ENCODE assay signal across 14 cellular contexts in genomic region chr2:55247025-55247424, GRCh38. TPM values are rescaled to one million over a fixed set of nuclear protein-coding genes. Genes with fewer than 3 reads are reported as not detected.
A peak's percentile ranks its signal among the peaks of the same experiment; 100 is the strongest.
DNase-seq lines count a peak whose midpoint lies in the region; ATAC-seq and TF ChIP-seq lines count a peak whose summit lies in the region.
"Had no signal": no experiment of that assay in that cellular context is flagged by ENCODE, and none has a peak within 500 bp of the region (broad histone marks: within the 10 kb centered on the region; RNA-seq: fewer than 3 reads in every experiment).

No MANE protein-coding gene starts in this region.

- no peak overlapping the region for H3K4me2 ChIP-seq in KMS-11
- no peak overlapping the region for H3K4me2 ChIP-seq in mesendoderm (ENCODE audit: low read length)

- no CpG with 5 or more reads among the region's 5 CpGs for WGBS in mesendoderm (ENCODE audit: extremely low coverage, insufficient coverage, low lambda C conversion rate)

- H3K9me3 ChIP-seq in cardiac muscle cell (ENCODE audit: low read depth) (no peaks in the 10 kb centered on the region), left ventricle myocardium inferior (replicated peaks) (no peaks in the 10 kb centered on the region)
- H3K9me3 ChIP-seq: BE2C had no signal

- H2AK5ac ChIP-seq in mesendoderm (ENCODE audit: low read length), result no peak overlapping the region

- H3K4me3 ChIP-seq in cardiac muscle cell (no peak overlapping the region), left ventricle myocardium inferior (no peak overlapping the region), KMS-11 (IDR thresholded peaks at IDR 0.05; ENCODE audit: insufficient read depth, low read depth, low read length) (no peak overlapping the region), mesendoderm (ENCODE audit: low read length) (no peak overlapping the region)
- H3K4me3 ChIP-seq: GM23248 had no signal

- H4K8ac ChIP-seq in mesendoderm (ENCODE audit: low read depth, low read length), result no peak overlapping the region

- H4K5ac ChIP-seq in mesendoderm (ENCODE audit: low read length), result no peak overlapping the region

- H3K27ac ChIP-seq in cardiac muscle cell (peak overlapping the region; percentile 67), left ventricle myocardium inferior (replicated peaks) (no peak overlapping the region), KMS-11 (0 out of 2 replicates have a peak overlapping the region, but pooled peaks have one; percentile 78), mesendoderm (ENCODE audit: low read depth, low read length) (no peak overlapping the region)
- H3K27ac ChIP-seq: C4-2B, GM23248 had no signal

- no peak overlapping the region for H3K4ac ChIP-seq in mesendoderm (ENCODE audit: low read depth, low read length)

- no peak overlapping the region for H3K18ac ChIP-seq in mesendoderm (ENCODE audit: low read length)

- H3K4me1 ChIP-seq in cardiac muscle cell (ENCODE audit: low read depth) (no peaks in the 10 kb centered on the region), left ventricle myocardium inferior (no peaks in the 10 kb centered on the region), KMS-11 (ENCODE audit: low read depth, poor library complexity, severe bottlenecking) (peaks cover 56% of the 10 kb centered on the region), mesendoderm (ENCODE audit: control insufficient read depth, low read depth, low read length) (no peaks in the 10 kb centered on the region)
- H3K4me1 ChIP-seq: BE2C had no signal

- no peak for TF ChIP-seq CTCF in cardiac muscle cell (IDR thresholded peaks at IDR 0.05; ENCODE audit: low read depth, low read length)
- TF ChIP-seq CTCF in left ventricle myocardium inferior (IDR thresholded peaks at IDR 0.05; ENCODE audit: borderline replicate concordance), result no peak
- no peak for TF ChIP-seq CTCF in KMS-11 (conservative IDR thresholded peaks at IDR 0.05; ENCODE audit: low read depth, low read length)

- H3K56ac ChIP-seq in mesendoderm (ENCODE audit: low read length), result no peak overlapping the region

- no peaks in the 10 kb centered on the region for H4K20me1 ChIP-seq in KMS-11 (ENCODE audit: insufficient read depth)

- H2AFZ ChIP-seq in KMS-11 (ENCODE audit: low read depth), result no peak overlapping the region
- H2AFZ ChIP-seq: GM23248 had no signal

- H2BK15ac ChIP-seq in mesendoderm (replicated peaks; ENCODE audit: low read depth), result no peak overlapping the region

- ATAC-seq in HG03439 (IDR thresholded peaks at IDR 0.05; ENCODE audit: unreplicated experiment), result no peak
- ATAC-seq: HCT116 had no signal

- H2BK120ac ChIP-seq in mesendoderm (ENCODE audit: low read depth, low read length), result no peak overlapping the region

- H3K27me3 ChIP-seq in cardiac muscle cell (no peaks in the 10 kb centered on the region), left ventricle myocardium inferior (ENCODE audit: low read depth) (no peaks in the 10 kb centered on the region), KMS-11 (ENCODE audit: insufficient read depth, low read depth) (no peaks in the 10 kb centered on the region), mesendoderm (ENCODE audit: insufficient read depth, low read length, poor library complexity) (no peaks in the 10 kb centered on the region)
- H3K27me3 ChIP-seq: BE2C had no signal

- H3K9ac ChIP-seq in KMS-11 (no peak overlapping the region), mesendoderm (ENCODE audit: low read length) (no peak overlapping the region)
- H3K9ac ChIP-seq: GM23248 had no signal

- H2BK5ac ChIP-seq in mesendoderm (ENCODE audit: low read length), result no peak overlapping the region

- H3K79me1 ChIP-seq in mesendoderm (ENCODE audit: low read length), result no peaks in the 10 kb centered on the region

- no peak for DNase-seq in cardiac muscle cell (ENCODE audit: low read depth in 1 of 2, low spot score in 1 of 2)
- DNase-seq in left ventricle myocardium inferior, result no peak
- DNase-seq in mesendoderm, result peak; percentile 86
- no peak for DNase-seq in iPS-NIHi11 (ENCODE audit: low spot score)
- no peak for DNase-seq in activated naive CD4-positive, alpha-beta T cell treated with Interleukin-2 at 50 U/mL for 16 hours
- DNase-seq: BE2C; CD4-positive, alpha-beta memory T cell; COR-L47; GM23248; IMR-90 had no signal

- intact Hi-C loops in left ventricle myocardium inferior (cut with micrococcal nuclease), result no loop called here

- no peak overlapping the region for H3K23ac ChIP-seq in mesendoderm (ENCODE audit: low read length)

- peaks cover 30% of the 10 kb centered on the region for H3K36me3 ChIP-seq in cardiac muscle cell
- peaks cover 97% of the 10 kb centered on the region for H3K36me3 ChIP-seq in left ventricle myocardium inferior
- H3K36me3 ChIP-seq in KMS-11 (ENCODE audit: insufficient read depth), result peaks cover 3% of the 10 kb centered on the region; the same call in 1 of the 2 replicates
- H3K36me3 ChIP-seq in mesendoderm (ENCODE audit: control insufficient read depth, insufficient read depth, low read length), result no peaks in the 10 kb centered on the region
- H3K36me3 ChIP-seq: BE2C had no signal

- H3K79me2 ChIP-seq in KMS-11 (ENCODE audit: insufficient read depth, low read depth) (no peaks in the 10 kb centered on the region), mesendoderm (ENCODE audit: control insufficient read depth, insufficient read depth, low read length) (no peaks in the 10 kb centered on the region)

RNA-seq across cellular contexts. Expression of gene RPS27A, which starts 14.5 kb away (rescaled TPM):
- total RNA-seq in cardiac muscle cell (556 and 923 TPM in 2 replicates), left ventricle myocardium inferior (459 TPM)
- polyA plus RNA-seq in cardiac muscle cell, result 629 and 695 TPM in 2 replicates
- polyA plus RNA-seq in mesendoderm (2013, experiment 1 of 2), result 3,326 TPM
- 3,454 TPM for polyA plus RNA-seq in mesendoderm (2013, experiment 2 of 2)

RNA-seq across cellular contexts. Expression of gene CLHC1, which starts 14.9 kb away (rescaled TPM):
- total RNA-seq in cardiac muscle cell (14.4 and 27.0 TPM in 2 replicates), left ventricle myocardium inferior (7.5 TPM)
- 8.9 and 19.7 TPM in 2 replicates for polyA plus RNA-seq in cardiac muscle cell
- 5.4 TPM for polyA plus RNA-seq in mesendoderm (2013, experiment 1 of 2)
- polyA plus RNA-seq in mesendoderm (2013, experiment 2 of 2), result 5.3 TPM

RNA-seq across cellular contexts. Expression of gene MTIF2, which starts 22.0 kb away (rescaled TPM):
- total RNA-seq in cardiac muscle cell, result 19.2 and 25.6 TPM in 2 replicates
- 15.4 and 30.2 TPM in 2 replicates for polyA plus RNA-seq in cardiac muscle cell
- total RNA-seq in left ventricle myocardium inferior, result 53.0 TPM
- 31.4 TPM for polyA plus RNA-seq in mesendoderm (2013, experiment 1 of 2)
- 31.5 TPM for polyA plus RNA-seq in mesendoderm (2013, experiment 2 of 2)

Comparison
In these comparisons a context has a peak if more than half of its experiments do, and no peak if none do; other contexts are left out.
1. H3K27ac ChIP-seq: peak in cardiac muscle cell (single experiment) and KMS-11 (single experiment); none in left ventricle myocardium inferior (single experiment) and mesendoderm (single experiment).